ENCODE assay signal across 1 cellular context in the genomic region with DNA sequence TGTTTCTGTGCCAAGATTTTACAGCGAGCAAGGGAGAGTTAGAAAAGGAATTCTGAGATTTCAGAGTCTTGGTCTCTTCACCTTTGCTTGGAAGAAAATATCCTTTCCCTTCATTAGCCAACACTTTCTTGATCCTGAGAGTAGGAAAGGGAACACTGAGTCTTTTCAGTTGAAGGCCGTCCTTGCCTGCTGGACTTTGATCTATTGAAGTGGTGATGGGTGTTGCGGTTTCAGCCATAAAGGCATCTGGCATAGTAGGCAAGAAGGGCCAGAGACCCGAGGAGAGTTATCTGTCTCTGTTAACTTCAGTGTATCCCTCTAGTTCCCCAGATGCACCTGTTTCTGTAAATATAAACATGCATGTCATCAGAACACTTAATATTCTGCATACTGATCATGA.
A peak's percentile ranks its signal among the peaks of the same experiment; 100 is the strongest.
TF ChIP-seq lines count a peak whose summit lies in the region.

No MANE protein-coding gene starts in this region.

TF ChIP-seq in HepG2, 621 proteins besides CTCF, POLR2A, EP300 and RAD21:
- TF ChIP-seq HNF4A (CRISPR knock-in tag; IDR thresholded peaks at IDR 0.05), result peak; percentile 64
- TF ChIP-seq ZNF644 (CRISPR knock-in tag; IDR thresholded peaks at IDR 0.05; ENCODE audit: low read depth), result 0 out of 2 replicates have a peak, but pooled peaks have one; percentile 36
- TF ChIP-seq, protein P1, sequence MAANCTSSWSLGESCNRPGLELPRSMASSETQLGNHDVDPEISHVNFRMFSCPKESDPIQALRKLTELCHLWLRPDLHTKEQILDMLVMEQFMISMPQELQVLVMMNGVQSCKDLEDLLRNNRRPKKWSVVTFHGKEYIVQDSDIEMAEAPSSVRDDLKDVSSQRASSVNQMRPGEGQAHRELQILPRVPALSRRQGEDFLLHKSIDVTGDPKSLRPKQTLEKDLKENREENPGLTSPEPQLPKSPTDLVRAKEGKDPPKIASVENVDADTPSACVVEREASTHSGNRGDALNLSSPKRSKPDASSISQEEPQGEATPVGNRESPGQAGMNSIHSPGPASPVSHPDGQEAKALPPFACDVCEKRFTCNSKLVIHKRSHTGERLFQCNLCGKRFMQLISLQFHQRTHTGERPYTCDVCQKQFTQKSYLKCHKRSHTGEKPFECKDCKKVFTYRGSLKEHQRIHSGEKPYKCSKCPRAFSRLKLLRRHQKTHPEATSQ (CRISPR knock-in tag; IDR thresholded peaks at IDR 0.05; ENCODE audit: borderline replicate concordance), result no peak
